Comparison of ENCODE assay signal across 13 cellular contexts in the genomic region with DNA sequence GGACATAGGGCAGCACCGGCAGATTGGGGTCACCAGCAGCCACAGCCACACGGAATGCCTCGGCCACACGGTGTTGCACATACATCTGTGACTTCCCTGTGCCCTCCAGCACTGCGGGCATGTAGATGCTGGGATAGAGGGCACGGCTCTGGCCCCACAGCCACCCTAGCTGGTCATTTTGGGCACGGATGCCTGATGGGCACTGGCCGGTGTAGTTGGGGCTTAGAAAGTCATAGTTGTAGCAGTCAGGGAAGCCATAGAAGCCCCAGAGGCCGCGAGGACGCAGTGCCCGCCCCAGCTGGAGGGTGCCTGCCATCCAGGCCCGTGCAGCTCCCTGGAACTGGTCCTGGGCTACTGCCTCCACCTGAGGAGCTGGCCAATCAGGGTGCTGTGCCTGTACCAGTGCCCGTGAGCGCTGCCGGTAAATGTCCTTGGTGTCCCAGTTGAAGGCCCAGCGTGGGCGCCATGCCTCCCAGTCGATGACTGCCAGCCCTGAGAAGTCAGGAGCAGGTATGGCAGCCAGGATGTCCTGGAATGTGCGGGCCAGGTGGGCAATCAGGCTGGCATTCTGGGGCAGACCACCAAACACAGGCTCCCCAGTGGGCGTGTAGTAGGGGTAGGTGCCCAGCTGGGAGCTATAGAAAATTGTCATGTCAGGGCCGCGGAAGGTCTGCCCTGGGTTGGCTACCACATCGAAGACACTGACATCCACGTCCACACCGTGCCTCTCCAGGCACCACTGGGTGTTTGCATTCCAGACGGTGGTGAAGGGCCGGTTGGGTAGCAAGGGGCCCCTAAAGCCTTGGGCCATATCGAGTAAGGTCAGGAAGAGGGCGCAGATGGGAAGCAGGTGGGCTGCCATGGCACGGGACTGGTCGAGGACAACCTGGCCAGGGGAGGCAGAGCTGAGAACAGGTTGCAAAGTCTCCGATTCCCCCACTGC. TPM values are rescaled to one million over a fixed set of nuclear protein-coding genes. Genes with fewer than 3 reads are reported as not detected.
DNase-seq lines count a peak whose midpoint lies in the region; ATAC-seq, FAIRE-seq and TF ChIP-seq lines count a peak whose summit lies in the region.
"Had no signal": no experiment of that assay in that cellular context is flagged by ENCODE, and none has a peak within 500 bp of the region (broad histone marks: within the 10 kb centered on the region; RNA-seq: fewer than 3 reads in every experiment).

No MANE protein-coding gene starts in this region.

- peak overlapping the region in 1 of 8 donors; percentile 73 for H3K27ac Mint-ChIP-seq in CD8-positive, alpha-beta memory T cell
- peak overlapping the region in 3 of 5 experiments; percentile 35 to 60 (median 36) for H3K27ac Mint-ChIP-seq in brain
- H3K27ac Mint-ChIP-seq: activated naive CD8-positive, alpha-beta T cell treated with anti-CD3 and anti-CD28 coated beads, Interleukin-2, amount 50 U/mL, for 24 hours had no signal

- H3K4me1 Mint-ChIP-seq in CD8-positive, alpha-beta memory T cell, result peaks cover 20 to 45% (median 22%) of the 10 kb centered on the region in 3 donors
- peaks cover 35% of the 10 kb centered on the region for H3K4me1 Mint-ChIP-seq in brain

- H3K9ac ChIP-seq in kidney (ENCODE audit: low read length in 2 of 2), result peak overlapping the region; percentile 65 to 89

- H3K4me3 Mint-ChIP-seq in CD8-positive, alpha-beta memory T cell, result peak overlapping the region in 2 of 7 donors; percentile 20 to 44
- H3K4me3 Mint-ChIP-seq in brain, result peak overlapping the region in 1 of 5 experiments; percentile 24
- H3K4me3 Mint-ChIP-seq: activated naive CD8-positive, alpha-beta T cell treated with anti-CD3 and anti-CD28 coated beads, Interleukin-2, amount 50 U/mL, for 24 hours had no signal

- H3K9me3 ChIP-seq in CD8-positive, alpha-beta memory T cell (ENCODE audit: low read length), result no peaks in the 10 kb centered on the region
- H3K9me3 ChIP-seq in kidney (ENCODE audit: control insufficient read depth in 1 of 2, low read length in 2 of 2) (no peaks in the 10 kb centered on the region), psoas muscle (no peaks in the 10 kb centered on the region), tibial artery (no peaks in the 10 kb centered on the region)

- DNase-seq in CD8-positive, alpha-beta memory T cell, result no peak
- DNase-seq in kidney, result no peak
- peak in 1 of 2 donors; percentile 60 for DNase-seq in psoas muscle
- no peak for DNase-seq in NCI-H1436 (lab: John Stamatoyannopoulos, UW)
- no peak for DNase-seq in tibial artery
- DNase-seq: activated naive CD8-positive, alpha-beta T cell treated with anti-CD3 and anti-CD28 coated beads, Interleukin-2, amount 50 U/mL, for 24 hours; effector CD4-positive, alpha-beta T cell; head of caudate nucleus; NCI-H1417 treated with DMSO at 0.1 percent for 48 hours had no signal

- FAIRE-seq in kidney (lab: Jason Lieb, UNC), result no peak

- H3K27me3 ChIP-seq in CD8-positive, alpha-beta memory T cell (ENCODE audit: insufficient read depth, low read length, poor library complexity, severe bottlenecking), result no peaks in the 10 kb centered on the region
- no peaks in the 10 kb centered on the region for H3K27me3 ChIP-seq in psoas muscle (ENCODE audit: insufficient read depth in 3 of 3, low read length in 2 of 3)
- H3K27me3 ChIP-seq in tibial artery, result no peaks in the 10 kb centered on the region

- H3K27me3 Mint-ChIP-seq in CD8-positive, alpha-beta memory T cell, result peaks cover 0 to 3% of the 10 kb centered on the region in 2 donors
- H3K27me3 Mint-ChIP-seq in brain, result peaks cover 4% of the 10 kb centered on the region
- H3K27me3 Mint-ChIP-seq: activated naive CD8-positive, alpha-beta T cell treated with anti-CD3 and anti-CD28 coated beads, Interleukin-2, amount 50 U/mL, for 24 hours had no signal

- 63 to 81% (median 71%) methylated on average over 33 of the region's 33 CpGs for WGBS in psoas muscle, 3 donors

- peaks cover 25% of the 10 kb centered on the region for H3K4me1 ChIP-seq in CD8-positive, alpha-beta memory T cell (ENCODE audit: insufficient read depth, low read length)
- peaks cover 18 to 38% of the 10 kb centered on the region in 2 donors for H3K4me1 ChIP-seq in kidney (ENCODE audit: control insufficient read depth in 1 of 2, insufficient read depth in 1 of 2, low read depth in 1 of 2, low read length in 2 of 2)
- peaks cover 29% of the 10 kb centered on the region for H3K4me1 ChIP-seq in psoas muscle
- H3K4me1 ChIP-seq in tibial artery, result peaks cover 8 to 40% (median 32%) of the 10 kb centered on the region in 4 donors

- POLR2A ChIA-PET in CD8-positive, alpha-beta memory T cell (lab: Charles Lee), result interaction anchor here (0.6 kb wide), 2 partner anchors 26 to 1198 kb away, joined by 3 to 5 read pairs; no protein-coding TSS in a partner anchor

- TF ChIP-seq CTCF in brain (conservative IDR thresholded peaks at IDR 0.05), result no peak
- TF ChIP-seq CTCF in kidney (IDR thresholded peaks at IDR 0.05; ENCODE audit: borderline replicate concordance, extremely low read depth, insufficient read depth), result no peak
- no peak for TF ChIP-seq CTCF in psoas muscle (IDR thresholded peaks at IDR 0.05)
- TF ChIP-seq CTCF in tibial artery (IDR thresholded peaks at IDR 0.05), result no peak

- H3K36me3 ChIP-seq in CD8-positive, alpha-beta memory T cell (ENCODE audit: insufficient read depth, low read length), result no peaks in the 10 kb centered on the region
- peaks cover 3 to 6% of the 10 kb centered on the region in 2 donors for H3K36me3 ChIP-seq in kidney (ENCODE audit: control insufficient read depth in 1 of 2, insufficient read depth in 2 of 2, low read length in 2 of 2)
- H3K36me3 ChIP-seq in psoas muscle (ENCODE audit: insufficient read depth in 1 of 2, low read depth in 1 of 2), result no peaks in the 10 kb centered on the region
- H3K36me3 ChIP-seq in tibial artery, result peaks cover 0 to under 1% (median 0%) of the 10 kb centered on the region in 3 donors

- no peak overlapping the region for H3K4me3 ChIP-seq in CD8-positive, alpha-beta memory T cell (ENCODE audit: low read length)
- H3K4me3 ChIP-seq in kidney (ENCODE audit: low read length in 2 of 2) (peak overlapping the region; percentile 49 to 79), psoas muscle (peak overlapping the region; percentile 76), tibial artery (no peak overlapping the region)
- H3K4me3 ChIP-seq: skin epidermis had no signal

- H3K9me3 Mint-ChIP-seq in CD8-positive, alpha-beta memory T cell, result no peaks in the 10 kb centered on the region
- peaks cover 0 to 8% (median 0%) of the 10 kb centered on the region in 5 experiments for H3K9me3 Mint-ChIP-seq in brain
- H3K9me3 Mint-ChIP-seq: activated naive CD8-positive, alpha-beta T cell treated with anti-CD3 and anti-CD28 coated beads, Interleukin-2, amount 50 U/mL, for 24 hours had no signal

- CTCF ChIA-PET in CD8-positive, alpha-beta memory T cell (lab: Charles Lee), result interaction anchor here (1.0 kb wide), 2 partner anchors 11 to 12 kb away, joined by 3 read pairs; no protein-coding TSS in a partner anchor

- peaks cover 0 to 7% (median 0%) of the 10 kb centered on the region in 3 donors for H3K36me3 Mint-ChIP-seq in CD8-positive, alpha-beta memory T cell
- H3K36me3 Mint-ChIP-seq in brain, result peaks cover 13% of the 10 kb centered on the region

- H3K27ac ChIP-seq in CD8-positive, alpha-beta memory T cell (ENCODE audit: low read depth, low read length), result peak overlapping the region; percentile 43
- peak overlapping the region; percentile 92 to 96 for H3K27ac ChIP-seq in kidney (ENCODE audit: low read depth in 2 of 2, low read length in 2 of 2)
- peak overlapping the region; percentile 88 for H3K27ac ChIP-seq in psoas muscle
- no peak overlapping the region for H3K27ac ChIP-seq in tibial artery

- intact Hi-C loops in kidney (cut with DNase I) (no loop called here), psoas muscle (cut with DNase I) (no loop called here), tibial artery (cut with DNase I; ENCODE audit: low total_unique reads) (no loop called here)

- ATAC-seq in psoas muscle (no peak), GM21528 (IDR thresholded peaks at IDR 0.05; ENCODE audit: low FRiP score, unreplicated experiment) (no peak), HG03196 (IDR thresholded peaks at IDR 0.05; ENCODE audit: unreplicated experiment) (no peak)
- ATAC-seq: activated naive CD8-positive, alpha-beta T cell treated with anti-CD3 and anti-CD28 coated beads, Interleukin-2, amount 50 U/mL, for 24 hours had no signal

RNA-seq across cellular contexts. Expression of gene HYAL1, which starts 1.0 kb away (rescaled TPM):
- under 1 TPM in 1 of 2 experiments, not detected in 1; 0.13 TPM for total RNA-seq in CD8-positive, alpha-beta memory T cell
- polyA plus RNA-seq in CD8-positive, alpha-beta memory T cell, result 0.81 TPM
- polyA plus RNA-seq in brain (ENCODE audit: insufficient read depth, low read depth, low replicate concordance) (1.6 TPM), kidney (ENCODE audit: insufficient read depth, low read depth, low replicate concordance) (126 TPM), psoas muscle (10 to 100 TPM in 2 of 3 donors, 1 to 10 TPM in 1; 9.5 to 15.1 (median 13.8) TPM)
- total RNA-seq in kidney (47.5 TPM), psoas muscle (10 to 100 TPM in 3 of 4 donors, 1 to 10 TPM in 1; 8.5 to 20.8 (median 13.7) TPM)

RNA-seq across cellular contexts. Expression of gene HYAL3, which starts 3.2 kb away (rescaled TPM):
- 1 to 10 TPM; 7.7 to 8.4 TPM for total RNA-seq in CD8-positive, alpha-beta memory T cell
- 3.6 TPM for polyA plus RNA-seq in CD8-positive, alpha-beta memory T cell
- polyA plus RNA-seq in brain (ENCODE audit: insufficient read depth, low read depth, low replicate concordance) (4.2 TPM), kidney (ENCODE audit: insufficient read depth, low read depth, low replicate concordance) (3.2 TPM), psoas muscle (1 to 10 TPM in 2 of 3 donors, under 1 TPM in 1; 0.23 to 3.4 (median 1.2) TPM)
- total RNA-seq in kidney (2.0 TPM), psoas muscle (1 to 10 TPM in 1 of 4 donors, under 1 TPM in 3; 0.28 to 2.1 (median 0.65) TPM)

RNA-seq across cellular contexts. Expression of gene NAA80, which starts 3.2 kb away (rescaled TPM):
- total RNA-seq in CD8-positive, alpha-beta memory T cell, result 10 to 100 TPM; 17.3 to 18.3 TPM
- 19.3 TPM for polyA plus RNA-seq in CD8-positive, alpha-beta memory T cell
- polyA plus RNA-seq in brain (ENCODE audit: insufficient read depth, low read depth, low replicate concordance) (14.0 TPM), kidney (ENCODE audit: insufficient read depth, low read depth, low replicate concordance) (8.7 TPM), psoas muscle (10 to 100 TPM in 1 of 3 donors, 1 to 10 TPM in 2; 6.8 to 12.8 (median 10.0) TPM)
- total RNA-seq in kidney (10.7 TPM), psoas muscle (1 to 10 TPM; 7.9 to 9.7 (median 8.3) TPM)

RNA-seq across cellular contexts. Expression of gene IFRD2, which starts 10.1 kb away (rescaled TPM):
- 100 to 1,000 TPM; 191 to 192 TPM for total RNA-seq in CD8-positive, alpha-beta memory T cell
- 66.8 TPM for polyA plus RNA-seq in CD8-positive, alpha-beta memory T cell
- polyA plus RNA-seq in brain (ENCODE audit: insufficient read depth, low read depth, low replicate concordance) (16.7 TPM), kidney (ENCODE audit: insufficient read depth, low read depth, low replicate concordance) (54.1 TPM), psoas muscle (100 to 1,000 TPM; 129 to 175 (median 151) TPM)
- total RNA-seq in kidney (78.1 TPM), psoas muscle (100 to 1,000 TPM in 3 of 4 donors, 10 to 100 TPM in 1; 77.2 to 145 (median 119) TPM)

RNA-seq across cellular contexts. Expression of gene HYAL2, which starts 20.2 kb away (rescaled TPM):
- total RNA-seq in CD8-positive, alpha-beta memory T cell, result 10 to 100 TPM; 13.7 to 13.9 TPM
- 10.8 TPM for polyA plus RNA-seq in CD8-positive, alpha-beta memory T cell
- polyA plus RNA-seq in brain (ENCODE audit: insufficient read depth, low read depth, low replicate concordance) (35.2 TPM), kidney (ENCODE audit: insufficient read depth, low read depth, low replicate concordance) (93.2 TPM), psoas muscle (10 to 100 TPM; 25.3 to 61.7 (median 41.8) TPM)
- total RNA-seq in kidney (142 TPM), psoas muscle (10 to 100 TPM; 20.6 to 42.8 (median 25.6) TPM)

Comparison
In these comparisons a context has a peak if more than half of its experiments do, and no peak if none do; other contexts are left out.
1. H3K27ac ChIP-seq: peak in CD8-positive, alpha-beta memory T cell (single experiment), kidney (2 of 2) and psoas muscle (single experiment); none in tibial artery (0 of 2).
2. H3K4me3 ChIP-seq: peak in kidney (2 of 2) and psoas muscle (single experiment); none in CD8-positive, alpha-beta memory T cell (single experiment) and tibial artery (0 of 2).